ENCODE assay signal across 13 cellular contexts in genomic region chr2:40038646-40039045, GRCh38.
DNase-seq lines count a peak whose midpoint lies in the region; ATAC-seq and TF ChIP-seq lines count a peak whose summit lies in the region.
"Had no signal": no experiment of that assay in that cellular context is flagged by ENCODE, and none has a peak within 500 bp of the region (broad histone marks: within the 10 kb centered on the region; RNA-seq: fewer than 3 reads in every experiment).

No MANE protein-coding gene starts in this region.

- no peaks in the 10 kb centered on the region for H3K4me1 Mint-ChIP-seq in GM23338

- H3K36me3 ChIP-seq in GM23338 (ENCODE audit: insufficient read depth) (no peaks in the 10 kb centered on the region), hepatocyte (replicated peaks; ENCODE audit: insufficient read depth, low read depth) (no peaks in the 10 kb centered on the region)

- H3K27me3 ChIP-seq in AG04450 (ENCODE audit: control insufficient read depth, insufficient read depth, low read length) (no peaks in the 10 kb centered on the region), GM23338 (ENCODE audit: insufficient read depth) (no peaks in the 10 kb centered on the region), hepatocyte (no peaks in the 10 kb centered on the region)

- H4K20me1 ChIP-seq in GM23338 (replicated peaks; ENCODE audit: insufficient read depth) (no peaks in the 10 kb centered on the region), hepatocyte (ENCODE audit: insufficient read depth, poor library complexity, severe bottlenecking) (no peaks in the 10 kb centered on the region)

- 78% methylated on average over 4 of the region's 4 CpGs for WGBS in hepatocyte (ENCODE audit: low lambda C conversion rate, missing lambda C conversion rate)

- ATAC-seq in GM23338 (no peak), HG02798 (IDR thresholded peaks at IDR 0.05; ENCODE audit: poor library complexity, unreplicated experiment) (no peak), GM19452 (IDR thresholded peaks at IDR 0.05; ENCODE audit: unreplicated experiment) (no peak)

- H3K4me2 ChIP-seq in GM23338 (no peak overlapping the region), hepatocyte (no peak overlapping the region)

- no peaks in the 10 kb centered on the region for H3F3A ChIP-seq in GM23338 (replicated peaks; ENCODE audit: low read depth)

- CTCF ChIA-PET in AG04450 (lab: Charles Lee): interaction anchor here (0.9 kb wide), 1 partner anchor 44 kb away, joined by 3 read pairs; no protein-coding TSS in a partner anchor

- no peak overlapping the region for H3K27ac Mint-ChIP-seq in GM23338

- no peak overlapping the region for H3K4me3 Mint-ChIP-seq in GM23338

- peaks cover 9% of the 10 kb centered on the region; the same call in 2 of the 3 replicates for H3K9me3 Mint-ChIP-seq in GM23338

- DNase-seq in AG04450 (ENCODE audit: low read depth, low spot score): no peak
- no peak for DNase-seq in GM23338 (ENCODE audit: low spot score)
- peak; percentile 17 for DNase-seq in SK-N-DZ (ENCODE audit: low spot score)
- DNase-seq in hepatocyte (ENCODE audit: low spot score): no peak
- no peak for DNase-seq in NCI-H1436 treated with DMSO at 0.1 percent for 48 hours (lab: John Stamatoyannopoulos, UW)
- DNase-seq in NCI-H1105 (lab: John Stamatoyannopoulos, UW): no peak
- DNase-seq: C1 segment of cervical spinal cord, H7, NCI-H2081 treated with DMSO at 0.1 percent for 48 hours, NCI-H524 treated with DMSO at 0.1 percent for 48 hours, SHP77 had no signal

- no peak overlapping the region for H3K4me3 ChIP-seq in AG04450 (ENCODE audit: low read depth, low read length)
- H3K4me3 ChIP-seq in GM23338: no peak overlapping the region
- H3K4me3 ChIP-seq in hepatocyte: no peak overlapping the region

- H3K27me3 Mint-ChIP-seq in GM23338 (ENCODE audit: insufficient read depth, low read depth, poor library complexity): peaks cover 6% of the 10 kb centered on the region

- POLR2A ChIA-PET in AG04450 (lab: Yijun Ruan, JAX): interaction anchor here (0.7 kb wide), 1 partner anchor 64 kb away, joined by 3 read pairs; no protein-coding TSS in a partner anchor

- H3K36me3 Mint-ChIP-seq in GM23338 (ENCODE audit: low read depth): no peaks in the 10 kb centered on the region

- H2AFZ ChIP-seq in GM23338 (peak overlapping the region; percentile 43; the same call in 1 of the 2 replicates), hepatocyte (no peak overlapping the region)

- no peaks in the 10 kb centered on the region for H3K79me2 ChIP-seq in GM23338 (replicated peaks; ENCODE audit: insufficient read depth)
- H3K79me2 ChIP-seq in hepatocyte: no peaks in the 10 kb centered on the region

- TF ChIP-seq CTCF in AG04450 (IDR thresholded peaks at IDR 0.05; ENCODE audit: low read depth, low read length) (no peak), GM23338 (conservative IDR thresholded peaks at IDR 0.05; ENCODE audit: low read depth in 2 of 2) (no peak), hepatocyte (IDR thresholded peaks at IDR 0.05; ENCODE audit: poor library complexity) (no peak)

- H3K4me1 ChIP-seq in GM23338 (ENCODE audit: insufficient read depth) (no peaks in the 10 kb centered on the region), hepatocyte (ENCODE audit: insufficient read depth) (no peaks in the 10 kb centered on the region)

- no peaks in the 10 kb centered on the region for H3K9me2 ChIP-seq in GM23338 (ENCODE audit: insufficient read depth)
- no peaks in the 10 kb centered on the region for H3K9me2 ChIP-seq in hepatocyte (replicated peaks; ENCODE audit: insufficient read depth)

- H3K27ac ChIP-seq in AG04450 (ENCODE audit: low read depth, low read length): peak overlapping the region; percentile 41
- no peak overlapping the region for H3K27ac ChIP-seq in GM23338 (ENCODE audit: low read depth)
- H3K27ac ChIP-seq in hepatocyte: peak overlapping the region; percentile 32

- H3K9me3 ChIP-seq in AG04450 (ENCODE audit: control insufficient read depth, insufficient read depth, low read length) (peaks cover 14% of the 10 kb centered on the region), hepatocyte (ENCODE audit: low read depth) (no peaks in the 10 kb centered on the region)

TF ChIP-seq in GM23338, 12 proteins besides CTCF, POLR2A, EP300 and RAD21 (continues in another document):
- TF ChIP-seq STAT1 (IDR thresholded peaks at IDR 0.05; ENCODE audit: unreplicated experiment) (no peak), POLR2AphosphoS5 (IDR thresholded peaks at IDR 0.05; ENCODE audit: low read depth) (no peak), CREB1 (CRISPR knock-in tag; IDR thresholded peaks at IDR 0.05; ENCODE audit: low read depth) (no peak), ZNF331 (CRISPR knock-in tag; IDR thresholded peaks at IDR 0.05; ENCODE audit: low read depth) (no peak), ZNF114 (CRISPR knock-in tag; IDR thresholded peaks at IDR 0.05) (no peak), EZH2 (IDR thresholded peaks at IDR 0.05; ENCODE audit: low read depth, unreplicated experiment) (no peak), NANOG (IDR thresholded peaks at IDR 0.05; ENCODE audit: borderline replicate concordance) (no peak), EZH2phosphoT487 (IDR thresholded peaks at IDR 0.05; ENCODE audit: unreplicated experiment) (no peak)
- TF ChIP-seq, protein P1, sequence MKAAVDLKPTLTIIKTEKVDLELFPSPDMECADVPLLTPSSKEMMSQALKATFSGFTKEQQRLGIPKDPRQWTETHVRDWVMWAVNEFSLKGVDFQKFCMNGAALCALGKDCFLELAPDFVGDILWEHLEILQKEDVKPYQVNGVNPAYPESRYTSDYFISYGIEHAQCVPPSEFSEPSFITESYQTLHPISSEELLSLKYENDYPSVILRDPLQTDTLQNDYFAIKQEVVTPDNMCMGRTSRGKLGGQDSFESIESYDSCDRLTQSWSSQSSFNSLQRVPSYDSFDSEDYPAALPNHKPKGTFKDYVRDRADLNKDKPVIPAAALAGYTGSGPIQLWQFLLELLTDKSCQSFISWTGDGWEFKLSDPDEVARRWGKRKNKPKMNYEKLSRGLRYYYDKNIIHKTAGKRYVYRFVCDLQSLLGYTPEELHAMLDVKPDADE (IDR thresholded peaks at IDR 0.05): no peak
- TF ChIP-seq, protein P2, sequence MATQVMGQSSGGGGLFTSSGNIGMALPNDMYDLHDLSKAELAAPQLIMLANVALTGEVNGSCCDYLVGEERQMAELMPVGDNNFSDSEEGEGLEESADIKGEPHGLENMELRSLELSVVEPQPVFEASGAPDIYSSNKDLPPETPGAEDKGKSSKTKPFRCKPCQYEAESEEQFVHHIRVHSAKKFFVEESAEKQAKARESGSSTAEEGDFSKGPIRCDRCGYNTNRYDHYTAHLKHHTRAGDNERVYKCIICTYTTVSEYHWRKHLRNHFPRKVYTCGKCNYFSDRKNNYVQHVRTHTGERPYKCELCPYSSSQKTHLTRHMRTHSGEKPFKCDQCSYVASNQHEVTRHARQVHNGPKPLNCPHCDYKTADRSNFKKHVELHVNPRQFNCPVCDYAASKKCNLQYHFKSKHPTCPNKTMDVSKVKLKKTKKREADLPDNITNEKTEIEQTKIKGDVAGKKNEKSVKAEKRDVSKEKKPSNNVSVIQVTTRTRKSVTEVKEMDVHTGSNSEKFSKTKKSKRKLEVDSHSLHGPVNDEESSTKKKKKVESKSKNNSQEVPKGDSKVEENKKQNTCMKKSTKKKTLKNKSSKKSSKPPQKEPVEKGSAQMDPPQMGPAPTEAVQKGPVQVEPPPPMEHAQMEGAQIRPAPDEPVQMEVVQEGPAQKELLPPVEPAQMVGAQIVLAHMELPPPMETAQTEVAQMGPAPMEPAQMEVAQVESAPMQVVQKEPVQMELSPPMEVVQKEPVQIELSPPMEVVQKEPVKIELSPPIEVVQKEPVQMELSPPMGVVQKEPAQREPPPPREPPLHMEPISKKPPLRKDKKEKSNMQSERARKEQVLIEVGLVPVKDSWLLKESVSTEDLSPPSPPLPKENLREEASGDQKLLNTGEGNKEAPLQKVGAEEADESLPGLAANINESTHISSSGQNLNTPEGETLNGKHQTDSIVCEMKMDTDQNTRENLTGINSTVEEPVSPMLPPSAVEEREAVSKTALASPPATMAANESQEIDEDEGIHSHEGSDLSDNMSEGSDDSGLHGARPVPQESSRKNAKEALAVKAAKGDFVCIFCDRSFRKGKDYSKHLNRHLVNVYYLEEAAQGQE (IDR thresholded peaks at IDR 0.05; ENCODE audit: unreplicated experiment): no peak
